Comparison of ENCODE assay signal across 13 cellular contexts in genomic region chr5:140245926-140246325, GRCh38. TPM values are rescaled to one million over a fixed set of nuclear protein-coding genes. Genes with fewer than 3 reads are reported as not detected.
DNase-seq lines count a peak whose midpoint lies in the region; ATAC-seq, FAIRE-seq and TF ChIP-seq lines count a peak whose summit lies in the region.
"Had no signal": no experiment of that assay in that cellular context is flagged by ENCODE, and none has a peak within 500 bp of the region (broad histone marks: within the 10 kb centered on the region; RNA-seq: fewer than 3 reads in every experiment).

No MANE protein-coding gene starts in this region.

- H2AFZ ChIP-seq in PC-3 (ENCODE audit: low read length) = no peak overlapping the region
- H2AFZ ChIP-seq in HepG2 (ENCODE audit: low read length) = no peak overlapping the region

- H3K4me3 Mint-ChIP-seq in progenitor cell of endocrine pancreas (ENCODE audit: low read depth) = no peak overlapping the region
- H3K4me3 Mint-ChIP-seq: B cell; dendritic cell treated with granulocyte-macrophage colony-stimulating factor and Interleukin-4, amounts not matched to agents 40 ng/mL and 50 ng/mL, for 4 days had no signal

- H3K4me2 ChIP-seq in BLaER1 (peak overlapping the region; percentile 84), PC-3 (ENCODE audit: low read length) (peak overlapping the region; percentile 61), HepG2 (ENCODE audit: low read depth, low read length) (no peak overlapping the region)

- H3K36me3 ChIP-seq in BLaER1 = peaks cover 21% of the 10 kb centered on the region
- H3K36me3 ChIP-seq in PC-3 (ENCODE audit: low read depth, low read length) = peaks cover 8% of the 10 kb centered on the region; the same call in 1 of the 2 replicates
- H3K36me3 ChIP-seq in gastroesophageal sphincter = peaks cover 0 to 41% of the 10 kb centered on the region in 2 donors
- H3K36me3 ChIP-seq in HepG2 (replicated peaks in 1 of 2; ENCODE audit: control insufficient read depth in 1 of 2, insufficient read depth in 2 of 2, low read length in 2 of 2) = peaks cover 5 to 52% of the 10 kb centered on the region in 2 experiments

- FAIRE-seq in HepG2 (lab: Jason Lieb, UNC) = no peak

- H3K9ac ChIP-seq in BLaER1 = peak overlapping the region; percentile 70
- H3K9ac ChIP-seq in PC-3 (ENCODE audit: low read length) = peak overlapping the region; percentile 69
- H3K9ac ChIP-seq in HepG2 (ENCODE audit: insufficient read depth, low read depth, low read length) = no peak overlapping the region

- no peak for TF ChIP-seq CTCF in PC-3 (conservative IDR thresholded peaks at IDR 0.05; ENCODE audit: low read depth, low read length)
- no peak for TF ChIP-seq CTCF in gastroesophageal sphincter (IDR thresholded peaks at IDR 0.05)
- no peak for TF ChIP-seq CTCF in progenitor cell of endocrine pancreas (IDR thresholded peaks at IDR 0.05; ENCODE audit: unreplicated experiment)
- no peak for TF ChIP-seq CTCF in HepG2 (CRISPR knock-in tag; IDR thresholded peaks at IDR 0.05)

- H3K4me3 ChIP-seq in BLaER1 (peak overlapping the region; percentile 45; the same call in 1 of the 2 replicates), PC-3 (ENCODE audit: low read length) (no peak overlapping the region), gastroesophageal sphincter (no peak overlapping the region), HepG2 (replicated peaks in 1 of 3; ENCODE audit: insufficient read depth in 1 of 3, low read depth in 2 of 3, low read length in 3 of 3) (no peak overlapping the region)

- H3F3A ChIP-seq in PC-3 (ENCODE audit: low read length, unreplicated experiment) = peaks cover 10% of the 10 kb centered on the region

- no peak for ATAC-seq in PC-3
- ATAC-seq in gastroesophageal sphincter = no peak
- ATAC-seq in GM21723 (IDR thresholded peaks at IDR 0.05; ENCODE audit: unreplicated experiment) = no peak
- ATAC-seq in HepG2 = no peak
- no peak for ATAC-seq in GM21528 (IDR thresholded peaks at IDR 0.05; ENCODE audit: low FRiP score, unreplicated experiment)

- peaks cover 8% of the 10 kb centered on the region; the same call in 1 of the 2 replicates for H4K20me1 ChIP-seq in BLaER1
- H4K20me1 ChIP-seq in PC-3 (ENCODE audit: low read length) = no peaks in the 10 kb centered on the region; the same call in 1 of the 2 replicates
- no peaks in the 10 kb centered on the region for H4K20me1 ChIP-seq in HepG2 (ENCODE audit: insufficient read depth, low read length)

- no peaks in the 10 kb centered on the region for H3K9me2 ChIP-seq in PC-3 (replicated peaks; ENCODE audit: low read length)

- DNase-seq in PC-3 (no peak), progenitor cell of endocrine pancreas (ENCODE audit: low spot score, unreplicated experiment) (no peak), HepG2 (ENCODE audit: low spot score) (no peak), NCI-H345 treated with DMSO at 0.1 percent for 48 hours (lab: John Stamatoyannopoulos, UW; ENCODE audit: unreplicated experiment) (no peak)
- DNase-seq: foreskin melanocyte; H7; stimulated activated CD4-positive, alpha-beta T cell treated with anti-CD3 and anti-CD28 coated beads, Interleukin-2, amount 100 ng/mL, for 24 hours had no signal

- TF ChIP-seq POLR2A in gastroesophageal sphincter (IDR thresholded peaks at IDR 0.05) (no peak), HepG2 (IDR thresholded peaks at IDR 0.05; ENCODE audit: insufficient read depth in 1 of 2, low read depth in 2 of 2, low read length in 2 of 2) (no peak)

- WGBS in gastroesophageal sphincter (ENCODE audit: low coverage in 1 of 2), 2 donors = 60 to 80% methylated on average over 1 of the region's 7 CpGs
- WGBS in HepG2 (ENCODE audit: low lambda C conversion rate) = 98% methylated on average over 5 of the region's 7 CpGs

- H3K27me3 ChIP-seq in BLaER1 (no peaks in the 10 kb centered on the region), PC-3 (ENCODE audit: low read length) (no peaks in the 10 kb centered on the region), gastroesophageal sphincter (no peaks in the 10 kb centered on the region), HepG2 (ENCODE audit: control insufficient read depth in 1 of 2, insufficient read depth in 2 of 2, low read length in 2 of 2) (no peaks in the 10 kb centered on the region)

- H3K9me3 Mint-ChIP-seq in progenitor cell of endocrine pancreas (ENCODE audit: low read depth) = no peaks in the 10 kb centered on the region
- H3K9me3 Mint-ChIP-seq: dendritic cell treated with granulocyte-macrophage colony-stimulating factor and Interleukin-4, amounts not matched to agents 40 ng/mL and 50 ng/mL, for 4 days had no signal

- H3K79me2 ChIP-seq in PC-3 (ENCODE audit: low read length) (peaks cover 35% of the 10 kb centered on the region), HepG2 (ENCODE audit: insufficient read depth, low read length) (peaks cover 4% of the 10 kb centered on the region)

- no peaks in the 10 kb centered on the region for H3K9me3 ChIP-seq in BLaER1
- no peaks in the 10 kb centered on the region for H3K9me3 ChIP-seq in PC-3 (ENCODE audit: low read length)
- H3K9me3 ChIP-seq in gastroesophageal sphincter = no peaks in the 10 kb centered on the region
- H3K9me3 ChIP-seq in HepG2 (ENCODE audit: low read length) = no peaks in the 10 kb centered on the region

- in situ Hi-C loops in HepG2 (cut with HindIII; ENCODE audit: extremely low pct_ligation_motif_present, low pct_unique_long_range_greater_than_20kb) = no loop called here

- TF ChIP-seq RAD21 in HepG2 (CRISPR knock-in tag; IDR thresholded peaks at IDR 0.05) = no peak

- no TSS peak for BruUV-seq in PC-3 (replicated peaks; lab: Mats Ljungman, UMichigan)
- BruUV-seq in HepG2 (replicated peaks; lab: Mats Ljungman, UMichigan) = no TSS peak

- H3K27me3 Mint-ChIP-seq in progenitor cell of endocrine pancreas = no peaks in the 10 kb centered on the region
- H3K27me3 Mint-ChIP-seq: B cell; dendritic cell treated with granulocyte-macrophage colony-stimulating factor and Interleukin-4, amounts not matched to agents 40 ng/mL and 50 ng/mL, for 4 days had no signal

- H3K4me1 ChIP-seq in BLaER1 (peaks cover 84% of the 10 kb centered on the region), PC-3 (ENCODE audit: insufficient read depth, low read length) (peaks cover 55% of the 10 kb centered on the region), gastroesophageal sphincter (peaks cover 4 to 74% (median 37%) of the 10 kb centered on the region in 3 donors), HepG2 (ENCODE audit: insufficient read depth, low read length) (peaks cover 13% of the 10 kb centered on the region)

- H3K4me1 Mint-ChIP-seq in progenitor cell of endocrine pancreas (ENCODE audit: low read depth) = peaks cover 12% of the 10 kb centered on the region

- intact Hi-C loops in PC-3 (cut with micrococcal nuclease) = loop anchor here (2.0 kb wide), 1 partner anchor 47 kb away; no protein-coding TSS in a partner anchor
- intact Hi-C loops in HepG2 (cut with micrococcal nuclease; ENCODE audit: unreplicated experiment) = no loop called here

- CTCF ChIA-PET in PC-3 (lab: Charles Lee) (interaction anchor here (0.6 to 5.2 kb wide), 3 partner anchors 49 to 113 kb away, joined by 3 to 95 read pairs (median 3); partner anchors contain the start of gene HBEGF), HepG2 (lab: Yijun Ruan, JAX; ENCODE audit: low intra/inter-chr PET ratio, low total read pairs) (interaction anchor here (3.9 kb wide), 1 partner anchor 112 kb away, joined by 31 read pairs; no protein-coding TSS in a partner anchor)

- H3K27ac ChIP-seq in BLaER1 = peak overlapping the region; percentile 85
- peak overlapping the region; percentile 90 for H3K27ac ChIP-seq in PC-3 (ENCODE audit: low read length)
- H3K27ac ChIP-seq in gastroesophageal sphincter = peak overlapping the region in 3 of 4 donors; percentile 58 to 78 (median 73)
- no peak overlapping the region for H3K27ac ChIP-seq in HepG2 (ENCODE audit: extremely low read length, insufficient read depth, low read length)

- H3K36me3 Mint-ChIP-seq in progenitor cell of endocrine pancreas (ENCODE audit: insufficient read depth) = peaks cover 14% of the 10 kb centered on the region

- TF ChIP-seq EP300 in gastroesophageal sphincter (IDR thresholded peaks at IDR 0.05) (no peak), HepG2 (IDR thresholded peaks at IDR 0.05; ENCODE audit: low read depth in 2 of 2, low read length in 2 of 2) (no peak), HepG2 (CRISPR knock-in tag; IDR thresholded peaks at IDR 0.05; ENCODE audit: borderline replicate concordance) (no peak)

- H3K27ac Mint-ChIP-seq in progenitor cell of endocrine pancreas = peak overlapping the region; percentile 57
- H3K27ac Mint-ChIP-seq: dendritic cell treated with granulocyte-macrophage colony-stimulating factor and Interleukin-4, amounts not matched to agents 40 ng/mL and 50 ng/mL, for 4 days had no signal

- POLR2A ChIA-PET in PC-3 (lab: Charles Lee; ENCODE audit: unreplicated experiment) (interaction anchor here (1.0 kb wide), 1 partner anchor 100 kb away, joined by 3 read pairs; the partner anchor contains the start of gene HBEGF), HepG2 (lab: Yijun Ruan, JAX) (interaction anchor here (2.2 kb wide), 1 partner anchor 100 kb away, joined by 5 read pairs; the partner anchor contains the start of gene HBEGF)

RNA-seq across cellular contexts. Expression of gene PFDN1, which starts 57.0 kb away (rescaled TPM):
- total RNA-seq in PC-3 (2014; rRNA removed) (91.9 and 125 TPM in 2 replicates), gastroesophageal sphincter (10 to 100 TPM; 66.1 to 99.7 (median 92.8) TPM), progenitor cell of endocrine pancreas (63.4 and 65.1 TPM in 2 replicates), HepG2 (2016; rRNA removed; fragmentation: Illumina TruSeq; extraction: Trizol) (70.8 and 102 TPM in 2 replicates)
- 30.8 and 31.4 TPM in 2 replicates for total RNA-seq in HepG2 (2016; cell fraction: cytosol; rRNA removed; fragmentation: Illumina TruSeq; extraction: Trizol; ENCODE audit: low read depth)
- 73.4 and 106 TPM in 2 replicates for total RNA-seq in HepG2 (2016; cell fraction: insoluble cytoplasmic fraction; rRNA removed; fragmentation: Illumina TruSeq; extraction: Trizol)
- total RNA-seq in HepG2 (2016; cell fraction: membrane; rRNA removed; fragmentation: Illumina TruSeq; extraction: Trizol) = 63.5 and 65.6 TPM in 2 replicates
- total RNA-seq in HepG2 (2016; cell fraction: nucleus; rRNA removed; fragmentation: Illumina TruSeq; extraction: Trizol) = 34.9 and 39.3 TPM in 2 replicates
- 67.2 and 70.4 TPM in 2 replicates for polyA plus RNA-seq in HepG2 (2011; rRNA removed)
- polyA plus RNA-seq in HepG2 (2011; cell fraction: cytosol; rRNA removed) = 82.6 and 98.7 TPM in 2 replicates
- 19.1 and 24.2 TPM in 2 replicates for polyA plus RNA-seq in HepG2 (2011; cell fraction: nucleus; rRNA removed)
- 91.4 and 114 TPM in 2 replicates for polyA plus RNA-seq in HepG2 (2012)
- 34.9 and 37.0 TPM in 2 replicates for polyA plus RNA-seq in HepG2 (2016; cell fraction: cytosol; fragmentation: Illumina TruSeq; extraction: Trizol; ENCODE audit: low read depth)
- polyA plus RNA-seq in HepG2 (2016; cell fraction: insoluble cytoplasmic fraction; fragmentation: Illumina TruSeq; extraction: Trizol; ENCODE audit: low read depth) = 154 TPM in 2 replicates
- 58.7 and 63.7 TPM in 2 replicates for polyA plus RNA-seq in HepG2 (2016; cell fraction: membrane; fragmentation: Illumina TruSeq; extraction: Trizol; ENCODE audit: low read depth)
- 45.6 and 54.4 TPM in 2 replicates for polyA plus RNA-seq in HepG2 (2016; cell fraction: nucleus; fragmentation: Illumina TruSeq; extraction: Trizol; ENCODE audit: insufficient read depth, low read depth)
- polyA minus RNA-seq in HepG2 (2011; rRNA and poly(A)+ RNA removed; ENCODE audit: low replicate concordance) = 91.1 and 127 TPM in 2 replicates
- polyA minus RNA-seq in HepG2 (2011; cell fraction: cytosol; rRNA and poly(A)+ RNA removed) = 32.0 and 33.9 TPM in 2 replicates
- 33.0 and 40.5 TPM in 2 replicates for polyA minus RNA-seq in HepG2 (2011; cell fraction: nucleus; rRNA and poly(A)+ RNA removed)
